ENCODE assay signal across 1 cellular context in the genomic region with DNA sequence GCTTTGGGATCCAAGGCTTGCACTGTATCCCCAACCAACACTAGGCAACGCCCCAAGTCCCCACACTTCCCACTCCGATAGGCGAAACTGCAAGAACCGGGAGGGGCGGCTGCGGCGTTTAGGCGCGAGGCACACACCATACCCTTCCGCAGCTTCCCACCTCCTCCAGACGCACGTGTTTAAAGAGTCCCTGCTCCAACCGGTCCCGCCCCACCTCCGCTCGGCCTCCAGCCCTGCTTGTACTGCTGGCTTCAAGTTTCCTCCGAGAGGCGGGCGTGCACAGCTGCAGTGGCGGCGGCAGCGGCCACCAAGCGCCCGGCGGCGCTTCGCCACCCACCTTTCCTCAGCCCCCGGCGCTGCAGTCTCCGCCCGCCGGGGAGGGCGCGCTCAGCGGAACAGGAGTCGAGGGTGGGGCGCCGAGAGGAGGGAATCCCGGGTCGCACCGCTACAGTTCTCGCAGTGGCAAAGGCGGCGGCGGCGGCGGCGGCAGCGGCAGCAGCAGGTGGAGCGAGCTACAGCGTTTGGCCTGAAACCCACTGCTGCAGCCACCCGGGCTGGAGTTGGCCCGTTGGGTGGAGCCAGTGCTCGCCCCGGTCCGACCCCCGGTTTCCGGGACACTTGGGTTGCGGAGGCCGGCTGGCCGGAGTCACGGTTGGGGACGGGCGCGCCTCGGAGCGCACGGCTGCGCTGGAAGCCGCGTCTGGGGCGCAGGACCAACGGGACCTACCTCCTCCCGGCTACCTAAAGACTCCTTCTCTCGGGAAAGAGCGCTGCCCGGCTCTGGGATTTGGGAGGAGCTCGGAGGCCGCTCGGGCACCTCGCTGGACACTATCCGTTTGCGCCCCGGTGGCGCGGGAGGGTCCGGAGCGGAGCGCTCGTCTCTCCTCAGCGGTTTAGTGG.
A peak's percentile ranks its signal among the peaks of the same experiment; 100 is the strongest.
TF ChIP-seq lines count a peak whose summit lies in the region.

A gene (plus strand): TSS at position 457 of the 900 bp plus-strand sequence. CDS start 858 bp downstream, outside the sequence.

TF ChIP-seq in HEK293, 187 proteins besides CTCF, POLR2A, EP300 and RAD21 (continued from another document and continues in another):
- TF ChIP-seq, protein P1, sequence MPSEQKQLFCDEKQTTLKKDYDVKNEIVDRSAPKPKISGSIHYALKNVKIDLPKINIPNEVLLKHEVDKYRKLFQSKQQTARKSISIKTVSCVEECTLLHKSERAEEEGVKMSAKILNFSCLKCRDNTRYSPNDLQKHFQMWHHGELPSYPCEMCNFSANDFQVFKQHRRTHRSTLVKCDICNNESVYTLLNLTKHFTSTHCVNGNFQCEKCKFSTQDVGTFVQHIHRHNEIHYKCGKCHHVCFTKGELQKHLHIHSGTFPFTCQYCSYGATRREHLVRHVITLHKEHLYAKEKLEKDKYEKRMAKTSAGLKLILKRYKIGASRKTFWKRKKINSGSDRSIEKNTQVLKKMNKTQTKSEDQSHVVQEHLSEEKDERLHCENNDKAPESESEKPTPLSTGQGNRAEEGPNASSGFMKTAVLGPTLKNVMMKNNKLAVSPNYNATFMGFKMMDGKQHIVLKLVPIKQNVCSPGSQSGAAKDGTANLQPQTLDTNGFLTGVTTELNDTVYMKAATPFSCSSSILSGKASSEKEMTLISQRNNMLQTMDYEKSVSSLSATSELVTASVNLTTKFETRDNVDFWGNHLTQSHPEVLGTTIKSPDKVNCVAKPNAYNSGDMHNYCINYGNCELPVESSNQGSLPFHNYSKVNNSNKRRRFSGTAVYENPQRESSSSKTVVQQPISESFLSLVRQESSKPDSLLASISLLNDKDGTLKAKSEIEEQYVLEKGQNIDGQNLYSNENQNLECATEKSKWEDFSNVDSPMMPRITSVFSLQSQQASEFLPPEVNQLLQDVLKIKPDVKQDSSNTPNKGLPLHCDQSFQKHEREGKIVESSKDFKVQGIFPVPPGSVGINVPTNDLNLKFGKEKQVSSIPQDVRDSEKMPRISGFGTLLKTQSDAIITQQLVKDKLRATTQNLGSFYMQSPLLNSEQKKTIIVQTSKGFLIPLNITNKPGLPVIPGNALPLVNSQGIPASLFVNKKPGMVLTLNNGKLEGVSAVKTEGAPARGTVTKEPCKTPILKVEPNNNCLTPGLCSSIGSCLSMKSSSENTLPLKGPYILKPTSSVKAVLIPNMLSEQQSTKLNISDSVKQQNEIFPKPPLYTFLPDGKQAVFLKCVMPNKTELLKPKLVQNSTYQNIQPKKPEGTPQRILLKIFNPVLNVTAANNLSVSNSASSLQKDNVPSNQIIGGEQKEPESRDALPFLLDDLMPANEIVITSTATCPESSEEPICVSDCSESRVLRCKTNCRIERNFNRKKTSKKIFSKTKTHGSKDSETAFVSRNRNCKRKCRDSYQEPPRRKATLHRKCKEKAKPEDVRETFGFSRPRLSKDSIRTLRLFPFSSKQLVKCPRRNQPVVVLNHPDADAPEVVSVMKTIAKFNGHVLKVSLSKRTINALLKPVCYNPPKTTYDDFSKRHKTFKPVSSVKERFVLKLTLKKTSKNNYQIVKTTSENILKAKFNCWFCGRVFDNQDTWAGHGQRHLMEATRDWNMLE (tag by site-specific recombination; conservative IDR thresholded peaks at IDR 0.05; ENCODE audit: low read depth) = peak; percentile 51; the same call in 1 of the 2 replicates
- peak; percentile 74 for TF ChIP-seq ZNF10 (tag by site-specific recombination; IDR thresholded peaks at IDR 0.05)
- no peak for TF ChIP-seq ZNF658 (tag by site-specific recombination; IDR thresholded peaks at IDR 0.05)
- TF ChIP-seq, protein P2, sequence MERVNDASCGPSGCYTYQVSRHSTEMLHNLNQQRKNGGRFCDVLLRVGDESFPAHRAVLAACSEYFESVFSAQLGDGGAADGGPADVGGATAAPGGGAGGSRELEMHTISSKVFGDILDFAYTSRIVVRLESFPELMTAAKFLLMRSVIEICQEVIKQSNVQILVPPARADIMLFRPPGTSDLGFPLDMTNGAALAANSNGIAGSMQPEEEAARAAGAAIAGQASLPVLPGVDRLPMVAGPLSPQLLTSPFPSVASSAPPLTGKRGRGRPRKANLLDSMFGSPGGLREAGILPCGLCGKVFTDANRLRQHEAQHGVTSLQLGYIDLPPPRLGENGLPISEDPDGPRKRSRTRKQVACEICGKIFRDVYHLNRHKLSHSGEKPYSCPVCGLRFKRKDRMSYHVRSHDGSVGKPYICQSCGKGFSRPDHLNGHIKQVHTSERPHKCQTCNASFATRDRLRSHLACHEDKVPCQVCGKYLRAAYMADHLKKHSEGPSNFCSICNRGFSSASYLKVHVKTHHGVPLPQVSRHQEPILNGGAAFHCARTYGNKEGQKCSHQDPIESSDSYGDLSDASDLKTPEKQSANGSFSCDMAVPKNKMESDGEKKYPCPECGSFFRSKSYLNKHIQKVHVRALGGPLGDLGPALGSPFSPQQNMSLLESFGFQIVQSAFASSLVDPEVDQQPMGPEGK (tag by site-specific recombination; IDR thresholded peaks at IDR 0.05) = peak; percentile 96
- TF ChIP-seq ZNF514 (tag by site-specific recombination; IDR thresholded peaks at IDR 0.05) = no peak
- TF ChIP-seq, protein P3, sequence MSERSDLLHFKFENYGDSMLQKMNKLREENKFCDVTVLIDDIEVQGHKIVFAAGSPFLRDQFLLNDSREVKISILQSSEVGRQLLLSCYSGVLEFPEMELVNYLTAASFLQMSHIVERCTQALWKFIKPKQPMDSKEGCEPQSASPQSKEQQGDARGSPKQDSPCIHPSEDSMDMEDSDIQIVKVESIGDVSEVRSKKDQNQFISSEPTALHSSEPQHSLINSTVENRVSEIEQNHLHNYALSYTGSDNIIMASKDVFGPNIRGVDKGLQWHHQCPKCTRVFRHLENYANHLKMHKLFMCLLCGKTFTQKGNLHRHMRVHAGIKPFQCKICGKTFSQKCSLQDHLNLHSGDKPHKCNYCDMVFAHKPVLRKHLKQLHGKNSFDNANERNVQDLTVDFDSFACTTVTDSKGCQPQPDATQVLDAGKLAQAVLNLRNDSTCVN (tag by site-specific recombination; optimal IDR thresholded peaks at IDR 0.05) = peak; percentile 98
- no peak for TF ChIP-seq ZNF404 (tag by site-specific recombination; IDR thresholded peaks at IDR 0.05)
- TF ChIP-seq, protein P4, sequence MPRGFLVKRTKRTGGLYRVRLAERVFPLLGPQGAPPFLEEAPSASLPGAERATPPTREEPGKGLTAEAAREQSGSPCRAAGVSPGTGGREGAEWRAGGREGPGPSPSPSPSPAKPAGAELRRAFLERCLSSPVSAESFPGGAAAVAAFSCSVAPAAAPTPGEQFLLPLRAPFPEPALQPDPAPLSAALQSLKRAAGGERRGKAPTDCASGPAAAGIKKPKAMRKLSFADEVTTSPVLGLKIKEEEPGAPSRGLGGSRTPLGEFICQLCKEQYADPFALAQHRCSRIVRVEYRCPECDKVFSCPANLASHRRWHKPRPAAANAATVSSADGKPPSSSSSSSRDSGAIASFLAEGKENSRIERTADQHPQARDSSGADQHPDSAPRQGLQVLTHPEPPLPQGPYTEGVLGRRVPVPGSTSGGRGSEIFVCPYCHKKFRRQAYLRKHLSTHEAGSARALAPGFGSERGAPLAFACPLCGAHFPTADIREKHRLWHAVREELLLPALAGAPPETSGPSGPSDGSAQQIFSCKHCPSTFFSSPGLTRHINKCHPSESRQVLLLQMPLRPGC (tag by site-specific recombination; IDR thresholded peaks at IDR 0.05) = peak; percentile 15; the same call in 1 of the 2 replicates
- peak; percentile 77 for TF ChIP-seq ZNF596 (tag by site-specific recombination; IDR thresholded peaks at IDR 0.05)
- TF ChIP-seq, protein P5, sequence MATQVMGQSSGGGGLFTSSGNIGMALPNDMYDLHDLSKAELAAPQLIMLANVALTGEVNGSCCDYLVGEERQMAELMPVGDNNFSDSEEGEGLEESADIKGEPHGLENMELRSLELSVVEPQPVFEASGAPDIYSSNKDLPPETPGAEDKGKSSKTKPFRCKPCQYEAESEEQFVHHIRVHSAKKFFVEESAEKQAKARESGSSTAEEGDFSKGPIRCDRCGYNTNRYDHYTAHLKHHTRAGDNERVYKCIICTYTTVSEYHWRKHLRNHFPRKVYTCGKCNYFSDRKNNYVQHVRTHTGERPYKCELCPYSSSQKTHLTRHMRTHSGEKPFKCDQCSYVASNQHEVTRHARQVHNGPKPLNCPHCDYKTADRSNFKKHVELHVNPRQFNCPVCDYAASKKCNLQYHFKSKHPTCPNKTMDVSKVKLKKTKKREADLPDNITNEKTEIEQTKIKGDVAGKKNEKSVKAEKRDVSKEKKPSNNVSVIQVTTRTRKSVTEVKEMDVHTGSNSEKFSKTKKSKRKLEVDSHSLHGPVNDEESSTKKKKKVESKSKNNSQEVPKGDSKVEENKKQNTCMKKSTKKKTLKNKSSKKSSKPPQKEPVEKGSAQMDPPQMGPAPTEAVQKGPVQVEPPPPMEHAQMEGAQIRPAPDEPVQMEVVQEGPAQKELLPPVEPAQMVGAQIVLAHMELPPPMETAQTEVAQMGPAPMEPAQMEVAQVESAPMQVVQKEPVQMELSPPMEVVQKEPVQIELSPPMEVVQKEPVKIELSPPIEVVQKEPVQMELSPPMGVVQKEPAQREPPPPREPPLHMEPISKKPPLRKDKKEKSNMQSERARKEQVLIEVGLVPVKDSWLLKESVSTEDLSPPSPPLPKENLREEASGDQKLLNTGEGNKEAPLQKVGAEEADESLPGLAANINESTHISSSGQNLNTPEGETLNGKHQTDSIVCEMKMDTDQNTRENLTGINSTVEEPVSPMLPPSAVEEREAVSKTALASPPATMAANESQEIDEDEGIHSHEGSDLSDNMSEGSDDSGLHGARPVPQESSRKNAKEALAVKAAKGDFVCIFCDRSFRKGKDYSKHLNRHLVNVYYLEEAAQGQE (tag by site-specific recombination; IDR thresholded peaks at IDR 0.05) = peak; percentile 54
- TF ChIP-seq, protein P6, sequence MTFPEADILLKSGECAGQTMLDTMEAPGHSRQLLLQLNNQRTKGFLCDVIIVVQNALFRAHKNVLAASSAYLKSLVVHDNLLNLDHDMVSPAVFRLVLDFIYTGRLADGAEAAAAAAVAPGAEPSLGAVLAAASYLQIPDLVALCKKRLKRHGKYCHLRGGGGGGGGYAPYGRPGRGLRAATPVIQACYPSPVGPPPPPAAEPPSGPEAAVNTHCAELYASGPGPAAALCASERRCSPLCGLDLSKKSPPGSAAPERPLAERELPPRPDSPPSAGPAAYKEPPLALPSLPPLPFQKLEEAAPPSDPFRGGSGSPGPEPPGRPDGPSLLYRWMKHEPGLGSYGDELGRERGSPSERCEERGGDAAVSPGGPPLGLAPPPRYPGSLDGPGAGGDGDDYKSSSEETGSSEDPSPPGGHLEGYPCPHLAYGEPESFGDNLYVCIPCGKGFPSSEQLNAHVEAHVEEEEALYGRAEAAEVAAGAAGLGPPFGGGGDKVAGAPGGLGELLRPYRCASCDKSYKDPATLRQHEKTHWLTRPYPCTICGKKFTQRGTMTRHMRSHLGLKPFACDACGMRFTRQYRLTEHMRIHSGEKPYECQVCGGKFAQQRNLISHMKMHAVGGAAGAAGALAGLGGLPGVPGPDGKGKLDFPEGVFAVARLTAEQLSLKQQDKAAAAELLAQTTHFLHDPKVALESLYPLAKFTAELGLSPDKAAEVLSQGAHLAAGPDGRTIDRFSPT (tag by site-specific recombination; IDR thresholded peaks at IDR 0.05) = peak; percentile 93
- TF ChIP-seq ZNF701 (tag by site-specific recombination; IDR thresholded peaks at IDR 0.05) = no peak
- peak; percentile 98 for TF ChIP-seq ZFHX2 (tag by site-specific recombination; conservative IDR thresholded peaks at IDR 0.05)
- TF ChIP-seq HOXD13 (CRISPR knock-in tag; IDR thresholded peaks at IDR 0.05; ENCODE audit: borderline replicate concordance) = peak; percentile 73; the same call in 1 of the 2 replicates
- TF ChIP-seq ZNF629 (tag by site-specific recombination; IDR thresholded peaks at IDR 0.05) = peak; percentile 82
- TF ChIP-seq, protein P7, sequence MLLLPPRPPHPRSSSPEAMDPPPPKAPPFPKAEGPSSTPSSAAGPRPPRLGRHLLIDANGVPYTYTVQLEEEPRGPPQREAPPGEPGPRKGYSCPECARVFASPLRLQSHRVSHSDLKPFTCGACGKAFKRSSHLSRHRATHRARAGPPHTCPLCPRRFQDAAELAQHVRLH (tag by site-specific recombination; IDR thresholded peaks at IDR 0.05) = peak; percentile 95
- no peak for TF ChIP-seq HOXA7 (CRISPR knock-in tag; IDR thresholded peaks at IDR 0.05; ENCODE audit: borderline replicate concordance)
- peak; percentile 70 for TF ChIP-seq GLIS1 (tag by site-specific recombination; IDR thresholded peaks at IDR 0.05)
- TF ChIP-seq ZNF548 (tag by site-specific recombination; IDR thresholded peaks at IDR 0.05) = peak; percentile 74
- no peak; the same call in 1 of the 2 replicates for TF ChIP-seq ZNF776 (tag by site-specific recombination; IDR thresholded peaks at IDR 0.05; ENCODE audit: borderline replicate concordance)
- TF ChIP-seq GLI4 (tag by site-specific recombination; IDR thresholded peaks at IDR 0.05) = peak; percentile 79; the same call in 1 of the 2 replicates
- peak; percentile 45; the same call in 1 of the 2 replicates for TF ChIP-seq PRDM1 (tag by site-specific recombination; IDR thresholded peaks at IDR 0.05)
- TF ChIP-seq, protein P8, sequence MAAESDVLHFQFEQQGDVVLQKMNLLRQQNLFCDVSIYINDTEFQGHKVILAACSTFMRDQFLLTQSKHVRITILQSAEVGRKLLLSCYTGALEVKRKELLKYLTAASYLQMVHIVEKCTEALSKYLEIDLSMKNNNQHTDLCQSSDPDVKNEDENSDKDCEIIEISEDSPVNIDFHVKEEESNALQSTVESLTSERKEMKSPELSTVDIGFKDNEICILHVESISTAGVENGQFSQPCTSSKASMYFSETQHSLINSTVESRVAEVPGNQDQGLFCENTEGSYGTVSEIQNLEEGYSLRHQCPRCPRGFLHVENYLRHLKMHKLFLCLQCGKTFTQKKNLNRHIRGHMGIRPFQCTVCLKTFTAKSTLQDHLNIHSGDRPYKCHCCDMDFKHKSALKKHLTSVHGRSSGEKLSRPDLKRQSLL (tag by site-specific recombination; IDR thresholded peaks at IDR 0.05) = 0 out of 2 replicates have a peak, but pooled peaks have one; percentile 18
- TF ChIP-seq, protein P9, sequence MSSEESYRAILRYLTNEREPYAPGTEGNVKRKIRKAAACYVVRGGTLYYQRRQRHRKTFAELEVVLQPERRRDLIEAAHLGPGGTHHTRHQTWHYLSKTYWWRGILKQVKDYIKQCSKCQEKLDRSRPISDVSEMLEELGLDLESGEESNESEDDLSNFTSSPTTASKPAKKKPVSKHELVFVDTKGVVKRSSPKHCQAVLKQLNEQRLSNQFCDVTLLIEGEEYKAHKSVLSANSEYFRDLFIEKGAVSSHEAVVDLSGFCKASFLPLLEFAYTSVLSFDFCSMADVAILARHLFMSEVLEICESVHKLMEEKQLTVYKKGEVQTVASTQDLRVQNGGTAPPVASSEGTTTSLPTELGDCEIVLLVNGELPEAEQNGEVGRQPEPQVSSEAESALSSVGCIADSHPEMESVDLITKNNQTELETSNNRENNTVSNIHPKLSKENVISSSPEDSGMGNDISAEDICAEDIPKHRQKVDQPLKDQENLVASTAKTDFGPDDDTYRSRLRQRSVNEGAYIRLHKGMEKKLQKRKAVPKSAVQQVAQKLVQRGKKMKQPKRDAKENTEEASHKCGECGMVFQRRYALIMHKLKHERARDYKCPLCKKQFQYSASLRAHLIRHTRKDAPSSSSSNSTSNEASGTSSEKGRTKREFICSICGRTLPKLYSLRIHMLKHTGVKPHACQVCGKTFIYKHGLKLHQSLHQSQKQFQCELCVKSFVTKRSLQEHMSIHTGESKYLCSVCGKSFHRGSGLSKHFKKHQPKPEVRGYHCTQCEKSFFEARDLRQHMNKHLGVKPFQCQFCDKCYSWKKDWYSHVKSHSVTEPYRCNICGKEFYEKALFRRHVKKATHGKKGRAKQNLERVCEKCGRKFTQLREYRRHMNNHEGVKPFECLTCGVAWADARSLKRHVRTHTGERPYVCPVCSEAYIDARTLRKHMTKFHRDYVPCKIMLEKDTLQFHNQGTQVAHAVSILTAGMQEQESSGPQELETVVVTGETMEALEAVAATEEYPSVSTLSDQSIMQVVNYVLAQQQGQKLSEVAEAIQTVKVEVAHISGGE (tag by site-specific recombination; conservative IDR thresholded peaks at IDR 0.05; ENCODE audit: low read depth) = peak; percentile 91
- TF ChIP-seq ZNF664 (tag by site-specific recombination; IDR thresholded peaks at IDR 0.05) = peak; percentile 55; the same call in 1 of the 2 replicates
- peak; percentile 57 for TF ChIP-seq ZNF391 (tag by site-specific recombination; IDR thresholded peaks at IDR 0.05; ENCODE audit: borderline replicate concordance, low read depth)
- no peak for TF ChIP-seq ZNF571 (tag by site-specific recombination; IDR thresholded peaks at IDR 0.05)
